ENCODE assay signal across 21 cellular contexts in genomic region chr14:53491256-53491905, GRCh38.
DNase-seq lines count a peak whose midpoint lies in the region; ATAC-seq and FAIRE-seq lines count a peak whose summit lies in the region.
"Had no signal": no experiment of that assay in that cellular context is flagged by ENCODE, and none has a peak within 500 bp of the region (broad histone marks: within the 10 kb centered on the region; RNA-seq: fewer than 3 reads in every experiment).

No MANE protein-coding gene starts in this region.

- no peak overlapping the region for H4K91ac ChIP-seq in neuronal stem cell (ENCODE audit: low read depth, low read length, poor library complexity)

- H3K27me3 Mint-ChIP-seq in stimulated activated naive CD8-positive, alpha-beta T cell treated with anti-CD3 and anti-CD28 coated beads, Interleukin-15, amount 100 ng/mL, for 72 hours = no peaks in the 10 kb centered on the region
- H3K27me3 Mint-ChIP-seq: effector memory CD8-positive, alpha-beta T cell had no signal

- H3K9me3 ChIP-seq in neuronal stem cell (replicated peaks in 1 of 2; ENCODE audit: control insufficient read depth in 2 of 2, insufficient read depth in 1 of 2, low read depth in 1 of 2, low read length in 2 of 2) = no peaks in the 10 kb centered on the region

- H4K8ac ChIP-seq in neuronal stem cell (ENCODE audit: low read depth, low read length) = no peak overlapping the region

- H3K4me1 Mint-ChIP-seq in stimulated activated naive CD8-positive, alpha-beta T cell treated with anti-CD3 and anti-CD28 coated beads, Interleukin-15, amount 100 ng/mL, for 72 hours = no peaks in the 10 kb centered on the region

- DNase-seq in EH (ENCODE audit: low read depth) (peak; percentile 58), neuronal stem cell (ENCODE audit: low spot score) (no peak), HUDEP-2 (lab: John Stamatoyannopoulos, UW; ENCODE audit: unreplicated experiment in 76 of 76) (no peak), hepatic stellate cell (ENCODE audit: low spot score) (no peak)
- DNase-seq in stimulated activated naive CD8-positive, alpha-beta T cell treated with anti-CD3 and anti-CD28 coated beads, Interleukin-15, amount 100 ng/mL, for 72 hours = no peak
- DNase-seq: activated CD4-positive, alpha-beta T cell treated with anti-CD3 and anti-CD28 coated beads, Interleukin-2, amount 50 U/mL, for 1 hour; activated CD8-positive, alpha-beta memory T cell treated with anti-CD3 and anti-CD28 coated beads, Interleukin-2, amount 50 U/mL, for 4 hours; activated effector memory CD4-positive, alpha-beta T cell treated with anti-CD3 and anti-CD28 coated beads, Interleukin-2, amount 50 U/mL, for 16 hours; amygdala; DMS79 treated with DMSO at 0.1 percent for 48 hours; effector memory CD8-positive, alpha-beta T cell; foreskin melanocyte; hypothalamus; MV-4-11; NCI-H187; NCI-H510A; SW 1271 had no signal

- H3K14ac ChIP-seq in neuronal stem cell (ENCODE audit: low read length) = no peak overlapping the region

- H2AFZ ChIP-seq in neuronal stem cell (ENCODE audit: low read length) = peak overlapping the region; percentile 3

- no peak overlapping the region for H3K4me3 ChIP-seq in neuronal stem cell (ENCODE audit: low read length in 2 of 2)

- H3K79me1 ChIP-seq in neuronal stem cell (ENCODE audit: low read depth, low read length) = no peaks in the 10 kb centered on the region

- no peak overlapping the region for H3K4me2 ChIP-seq in neuronal stem cell (ENCODE audit: insufficient read depth, low read length, poor library complexity, severe bottlenecking)

- no peak overlapping the region for H2BK15ac ChIP-seq in neuronal stem cell (ENCODE audit: low read length)

- H3K27ac ChIP-seq in neuronal stem cell (replicated peaks; ENCODE audit: low read length) = no peak overlapping the region

- H3K23ac ChIP-seq in neuronal stem cell (ENCODE audit: low read depth, low read length, poor library complexity) = no peak overlapping the region

- peaks cover 0 to 5% of the 10 kb centered on the region in 2 donors for H3K4me1 ChIP-seq in neuronal stem cell (ENCODE audit: control insufficient read depth in 2 of 2, insufficient read depth in 1 of 2, low read depth in 1 of 2, low read length in 2 of 2)

- H3K36me3 ChIP-seq in neuronal stem cell (replicated peaks in 1 of 2; ENCODE audit: control insufficient read depth in 2 of 2, insufficient read depth in 2 of 2, low read length in 2 of 2) = no peaks in the 10 kb centered on the region

- no CpG with 5 or more reads among the region's 3 CpGs for WGBS in neuronal stem cell (ENCODE audit: extremely low coverage in 2 of 2, insufficient read length in 2 of 2, insufficient replicate concordance in 1 of 2), 2 donors

- H3K18ac ChIP-seq in neuronal stem cell (ENCODE audit: low read length) = no peak overlapping the region

- ATAC-seq in esophagus mucosa = peak; percentile 48
- no peak for ATAC-seq in GM19351 (IDR thresholded peaks at IDR 0.05; ENCODE audit: unreplicated experiment)
- no peak for ATAC-seq in stimulated activated naive CD8-positive, alpha-beta T cell treated with anti-CD3 and anti-CD28 coated beads, Interleukin-15, amount 100 ng/mL, for 72 hours
- ATAC-seq: effector memory CD8-positive, alpha-beta T cell had no signal

- H3K4ac ChIP-seq in neuronal stem cell (ENCODE audit: low read length) = no peak overlapping the region

- H2BK120ac ChIP-seq in neuronal stem cell (ENCODE audit: low read depth, low read length) = no peak overlapping the region

- H3K9ac ChIP-seq in neuronal stem cell (ENCODE audit: low read depth, low read length, poor library complexity) = no peak overlapping the region

- no peak overlapping the region for H2BK5ac ChIP-seq in neuronal stem cell (ENCODE audit: low read length)

- no peaks in the 10 kb centered on the region for H3K27me3 ChIP-seq in neuronal stem cell (ENCODE audit: control insufficient read depth in 3 of 3, insufficient read depth in 3 of 3, low read depth in 1 of 3, low read length in 3 of 3)

- H3K9me3 Mint-ChIP-seq in stimulated activated naive CD8-positive, alpha-beta T cell treated with anti-CD3 and anti-CD28 coated beads, Interleukin-15, amount 100 ng/mL, for 72 hours = peaks cover 0 to 4% of the 10 kb centered on the region in 2 donors

- H3K4me3 Mint-ChIP-seq in stimulated activated naive CD8-positive, alpha-beta T cell treated with anti-CD3 and anti-CD28 coated beads, Interleukin-15, amount 100 ng/mL, for 72 hours = no peak overlapping the region
- H3K4me3 Mint-ChIP-seq: effector memory CD8-positive, alpha-beta T cell; mesothelial cell of epicardium had no signal

- H2BK12ac ChIP-seq in neuronal stem cell (ENCODE audit: low read length) = no peak overlapping the region

- peak; percentile 100 for FAIRE-seq in TTC549 (lab: Jason Lieb, UNC)

- H3K27ac Mint-ChIP-seq in stimulated activated naive CD8-positive, alpha-beta T cell treated with anti-CD3 and anti-CD28 coated beads, Interleukin-15, amount 100 ng/mL, for 72 hours = no peak overlapping the region
- H3K27ac Mint-ChIP-seq: effector memory CD8-positive, alpha-beta T cell; mesothelial cell of epicardium had no signal

- no peak overlapping the region for H2AK5ac ChIP-seq in neuronal stem cell (ENCODE audit: low read depth, low read length)
